14 cellular contexts compared by ENCODE assay signal in genomic region chr5:142841511-142842255, GRCh38.
A peak's percentile ranks its signal among the peaks of the same experiment; 100 is the strongest.
DNase-seq lines count a peak whose midpoint lies in the region; ATAC-seq and TF ChIP-seq lines count a peak whose summit lies in the region.
"Had no signal": no experiment of that assay in that cellular context is flagged by ENCODE, and none has a peak within 500 bp of the region (broad histone marks: within the 10 kb centered on the region; RNA-seq: fewer than 3 reads in every experiment).

No MANE protein-coding gene starts in this region.

- H3K4me1 Mint-ChIP-seq in endodermal cell, result peaks cover 39% of the 10 kb centered on the region
- H3K4me1 Mint-ChIP-seq in activated T-cell treated with anti-CD3 and anti-CD28 coated beads, Interleukin-2, amount 50 U/mL, for 4 hours (ENCODE audit: low read depth), result peaks cover 24% of the 10 kb centered on the region

- H3K14ac ChIP-seq in mesenchymal stem cell (ENCODE audit: low read length in 2 of 2), result no peak overlapping the region

- no peak overlapping the region for H2AFZ ChIP-seq in mesenchymal stem cell (ENCODE audit: low read depth, low read length)

- no peak overlapping the region for H2BK120ac ChIP-seq in mesenchymal stem cell (ENCODE audit: low read depth, low read length)

- no peak overlapping the region for H2AK5ac ChIP-seq in mesenchymal stem cell (ENCODE audit: low read length, severe bottlenecking)

- no peak overlapping the region for H3K4ac ChIP-seq in mesenchymal stem cell (ENCODE audit: low read depth in 1 of 2, low read length in 2 of 2)

- H3K9me3 Mint-ChIP-seq in endodermal cell, result no peaks in the 10 kb centered on the region
- H3K9me3 Mint-ChIP-seq in activated T-cell treated with anti-CD3 and anti-CD28 coated beads, Interleukin-2, amount 50 U/mL, for 4 hours, result no peaks in the 10 kb centered on the region
- H3K9me3 Mint-ChIP-seq: activated T-cell treated with anti-CD3 and anti-CD28 coated beads, Interleukin-2, amount 50 U/mL, for 72 hours had no signal

- no peak overlapping the region for H2BK5ac ChIP-seq in mesenchymal stem cell (ENCODE audit: low read depth, low read length, poor library complexity, severe bottlenecking)

- H3K9ac ChIP-seq in endodermal cell (ENCODE audit: extremely low read depth, low read length, poor library complexity, severe bottlenecking) (no peak overlapping the region), mesenchymal stem cell (ENCODE audit: low read length) (peak overlapping the region; percentile 45)

- H3K4me2 ChIP-seq in mesenchymal stem cell (ENCODE audit: low read length, poor library complexity, severe bottlenecking), result no peak overlapping the region
- H3K4me2 ChIP-seq: smooth muscle cell had no signal

- H3K27me3 ChIP-seq in endodermal cell (ENCODE audit: control insufficient read depth, insufficient read depth, low read length, poor library complexity, severe bottlenecking), result no peaks in the 10 kb centered on the region
- no peaks in the 10 kb centered on the region for H3K27me3 ChIP-seq in mesenchymal stem cell (ENCODE audit: control insufficient read depth in 1 of 2, insufficient read depth in 1 of 2, low read length in 2 of 2)

- no peaks in the 10 kb centered on the region for H3K27me3 Mint-ChIP-seq in endodermal cell (ENCODE audit: insufficient read depth)
- H3K27me3 Mint-ChIP-seq in activated T-cell treated with anti-CD3 and anti-CD28 coated beads, Interleukin-2, amount 50 U/mL, for 4 hours (ENCODE audit: low read depth), result no peaks in the 10 kb centered on the region

- H2BK12ac ChIP-seq in mesenchymal stem cell (ENCODE audit: low read length in 2 of 2), result no peak overlapping the region

- H3K23ac ChIP-seq in mesenchymal stem cell (ENCODE audit: low read length in 2 of 2), result no peak overlapping the region

- no peak overlapping the region for H2BK15ac ChIP-seq in mesenchymal stem cell (ENCODE audit: low read depth, poor library complexity, severe bottlenecking)

- no peak for TF ChIP-seq CTCF in endodermal cell (conservative IDR thresholded peaks at IDR 0.05)

- no peak for ATAC-seq in activated T-cell treated with anti-CD3 and anti-CD28 coated beads, Interleukin-2, amount 50 U/mL, for 4 hours
- ATAC-seq: activated T-cell treated with anti-CD3 and anti-CD28 coated beads, Interleukin-2, amount 50 U/mL, for 72 hours had no signal

- peak; percentile 41 for DNase-seq in NCI-H2227 (lab: John Stamatoyannopoulos, UW; ENCODE audit: unreplicated experiment)
- no peak for DNase-seq in NCI-H2227 treated with DMSO at 0.1 percent for 48 hours (lab: John Stamatoyannopoulos, UW)
- peak; percentile 77 for DNase-seq in endodermal cell
- peak; percentile 30 for DNase-seq in mesenchymal stem cell
- no peak for DNase-seq in UCSD-AML1 (lab: John Stamatoyannopoulos, UW; ENCODE audit: unreplicated experiment)
- no peak for DNase-seq in activated T-cell treated with anti-CD3 and anti-CD28 coated beads, Interleukin-2, amount 50 U/mL, for 4 hours
- DNase-seq in GDM1 (lab: John Stamatoyannopoulos, UW), result no peak
- DNase-seq in activated naive CD4-positive, alpha-beta T cell treated with anti-CD3 and anti-CD28 coated beads, Interleukin-2, amount 50 U/mL, for 16 hours, result no peak
- DNase-seq: activated T-cell treated with anti-CD3 and anti-CD28 coated beads, Interleukin-2, amount 50 U/mL, for 72 hours; H7; KG1; NCI-H2171 treated with DMSO at 0.1 percent for 48 hours had no signal

- H3K27ac ChIP-seq in endodermal cell (ENCODE audit: low read depth, low read length), result no peak overlapping the region
- no peak overlapping the region for H3K27ac ChIP-seq in mesenchymal stem cell (ENCODE audit: low read length, poor library complexity, severe bottlenecking)
- H3K27ac ChIP-seq: RWPE1 had no signal

- no peak overlapping the region for H3K4me3 Mint-ChIP-seq in endodermal cell
- no peak overlapping the region for H3K4me3 Mint-ChIP-seq in activated T-cell treated with anti-CD3 and anti-CD28 coated beads, Interleukin-2, amount 50 U/mL, for 4 hours
- H3K4me3 Mint-ChIP-seq: activated T-cell treated with anti-CD3 and anti-CD28 coated beads, Interleukin-2, amount 50 U/mL, for 72 hours had no signal

- no peak overlapping the region for H4K8ac ChIP-seq in mesenchymal stem cell (ENCODE audit: low read length)

- no peak overlapping the region for H3K4me3 ChIP-seq in endodermal cell (ENCODE audit: low read length)
- peak overlapping the region in 1 of 2 experiments; percentile 1 for H3K4me3 ChIP-seq in mesenchymal stem cell (ENCODE audit: insufficient read depth in 1 of 2, low read depth in 1 of 2, low read length in 2 of 2)
- H3K4me3 ChIP-seq: smooth muscle cell had no signal

- peaks cover 21% of the 10 kb centered on the region for H3K79me1 ChIP-seq in mesenchymal stem cell (replicated peaks; ENCODE audit: low read length, poor library complexity, severe bottlenecking)

- no peaks in the 10 kb centered on the region for H3K9me3 ChIP-seq in endodermal cell (ENCODE audit: control insufficient read depth, low read length)
- H3K9me3 ChIP-seq in mesenchymal stem cell (ENCODE audit: control insufficient read depth, low read length), result no peaks in the 10 kb centered on the region

- H3K27ac Mint-ChIP-seq in endodermal cell, result no peak overlapping the region
- H3K27ac Mint-ChIP-seq: activated T-cell treated with anti-CD3 and anti-CD28 coated beads, Interleukin-2, amount 50 U/mL, for 72 hours had no signal

- H3K18ac ChIP-seq in mesenchymal stem cell (ENCODE audit: low read depth in 1 of 2, low read length in 2 of 2), result no peak overlapping the region

- H3K4me1 ChIP-seq in endodermal cell (ENCODE audit: control insufficient read depth, insufficient read depth, low read length), result peaks cover 11% of the 10 kb centered on the region
- H3K4me1 ChIP-seq in mesenchymal stem cell (ENCODE audit: control insufficient read depth, insufficient read depth, low read depth, low read length), result peaks cover 10% of the 10 kb centered on the region

- H3K36me3 ChIP-seq in endodermal cell (ENCODE audit: control insufficient read depth, insufficient read depth, low read length), result no peaks in the 10 kb centered on the region
- H3K36me3 ChIP-seq in mesenchymal stem cell (ENCODE audit: control insufficient read depth in 1 of 2, insufficient read depth in 2 of 2, low read depth in 1 of 2, low read length in 2 of 2), result no peaks in the 10 kb centered on the region

- no peaks in the 10 kb centered on the region for H3K36me3 Mint-ChIP-seq in endodermal cell (ENCODE audit: low read depth)
- H3K36me3 Mint-ChIP-seq in activated T-cell treated with anti-CD3 and anti-CD28 coated beads, Interleukin-2, amount 50 U/mL, for 4 hours (ENCODE audit: insufficient read depth), result no peaks in the 10 kb centered on the region

- WGBS in endodermal cell (ENCODE audit: insufficient coverage in 1 of 2, insufficient read length in 1 of 2), 2 experiments, result 84 to 93% methylated on average over 5 to 6 of the region's 6 CpGs
- WGBS in mesenchymal stem cell, result 83% methylated on average over 6 of the region's 6 CpGs

- no peak overlapping the region for H4K91ac ChIP-seq in mesenchymal stem cell (ENCODE audit: low read length)

Comparison
In these comparisons a context has a peak if more than half of its experiments do, and no peak if none do; other contexts are left out.
1. DNase-seq: peak in NCI-H2227 (single experiment), endodermal cell (single experiment) and mesenchymal stem cell (single experiment); none in NCI-H2227 treated with DMSO at 0.1 percent for 48 hours (single experiment), UCSD-AML1 (single experiment), activated T-cell treated with anti-CD3 and anti-CD28 coated beads, Interleukin-2, amount 50 U/mL, for 4 hours (single experiment), GDM1 (single experiment) and activated naive CD4-positive, alpha-beta T cell treated with anti-CD3 and anti-CD28 coated beads, Interleukin-2, amount 50 U/mL, for 16 hours (single experiment).